Comparison of ENCODE assay signal across 18 cellular contexts in the genomic region with DNA sequence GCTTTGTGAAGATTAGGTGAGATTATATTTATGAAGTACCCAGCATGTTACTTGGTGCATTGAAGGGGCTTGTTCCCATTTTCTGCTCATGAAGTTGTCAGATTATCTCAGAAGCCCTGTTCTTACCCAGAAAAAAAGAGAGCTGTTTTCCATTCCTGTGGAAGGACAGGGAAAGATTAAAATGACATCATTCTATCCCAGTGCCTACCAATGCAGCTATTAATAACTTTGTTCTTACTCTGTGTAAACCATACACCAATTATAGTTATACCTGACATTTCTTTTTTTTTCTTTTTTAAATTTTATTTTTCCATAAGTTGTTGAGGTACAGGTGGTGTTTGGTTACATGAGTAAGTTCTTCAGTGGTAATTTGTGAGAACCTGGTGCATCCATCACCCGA. TPM values are rescaled to one million over a fixed set of nuclear protein-coding genes. Genes with fewer than 3 reads are reported as not detected.
DNase-seq lines count a peak whose midpoint lies in the region; ATAC-seq and TF ChIP-seq lines count a peak whose summit lies in the region.
"Had no signal": no experiment of that assay in that cellular context is flagged by ENCODE, and none has a peak within 500 bp of the region (broad histone marks: within the 10 kb centered on the region; RNA-seq: fewer than 3 reads in every experiment).

No MANE protein-coding gene starts in this region.

- H3K79me2 ChIP-seq in PC-9 (ENCODE audit: low read depth): peaks cover 53% of the 10 kb centered on the region

- no TSS peak for BruUV-seq in PC-9 (replicated peaks; lab: Mats Ljungman, UMichigan)

- H3K4me1 ChIP-seq in PC-9 (replicated peaks; ENCODE audit: insufficient read depth): peaks cover 28% of the 10 kb centered on the region
- peaks cover 22% of the 10 kb centered on the region for H3K4me1 ChIP-seq in lower lobe of right lung
- H3K4me1 ChIP-seq in left lung: peaks cover 0 to 17% of the 10 kb centered on the region in 2 donors
- no peaks in the 10 kb centered on the region for H3K4me1 ChIP-seq in uterus
- H3K4me1 ChIP-seq: SJSA1 had no signal

- no peak for TF ChIP-seq POLR2A in uterus (IDR thresholded peaks at IDR 0.05)

- intact Hi-C loops in PC-9 (cut with micrococcal nuclease; ENCODE audit: unreplicated experiment): no loop called here
- intact Hi-C loops in dorsolateral prefrontal cortex (cut with DNase I): no loop called here
- intact Hi-C loops in lower lobe of right lung (cut with DNase I): no loop called here
- intact Hi-C loops in left lung (cut with DNase I): no loop called here
- intact Hi-C loops in uterus (cut with DNase I; ENCODE audit: low total_unique reads): no loop called here

- no peak overlapping the region for H2AFZ ChIP-seq in PC-9

- POLR2A ChIA-PET in PC-9 (lab: Charles Lee; ENCODE audit: unreplicated experiment): no interaction called here

- no peak for ATAC-seq in lower lobe of right lung
- ATAC-seq in left lung: no peak
- ATAC-seq: activated CD4-positive, alpha-beta T cell treated with anti-CD3 and anti-CD28 coated beads for 36 hours had no signal

- CTCF ChIA-PET in PC-9 (lab: Charles Lee): no interaction called here

- no peaks in the 10 kb centered on the region for H3K9me2 ChIP-seq in PC-9 (ENCODE audit: insufficient read depth)

- peak overlapping the region; percentile 47 for H3K4me2 ChIP-seq in PC-9

- H3K27ac ChIP-seq in PC-9 (no peak overlapping the region), dorsolateral prefrontal cortex (peak overlapping the region; percentile 47 to 95 (median 87)), lower lobe of right lung (peak overlapping the region; percentile 69), temporal lobe (ENCODE audit: low read depth, low read length) (peak overlapping the region; percentile 89), left lung (peak overlapping the region in 1 of 2 donors; percentile 37), uterus (no peak overlapping the region)
- H3K27ac ChIP-seq: SJSA1 had no signal

- peaks cover 15% of the 10 kb centered on the region; the same call in 1 of the 2 replicates for H3F3A ChIP-seq in PC-9 (ENCODE audit: insufficient read depth, low read depth)

- TF ChIP-seq CTCF in PC-9 (conservative IDR thresholded peaks at IDR 0.05) (no peak), dorsolateral prefrontal cortex (IDR thresholded peaks at IDR 0.05 in 54 of 56, conservative IDR thresholded peaks at IDR 0.05 in 2 of 56; ENCODE audit: low read depth in 1 of 56, partially characterized antibody in 56 of 56) (no peak), lower lobe of right lung (IDR thresholded peaks at IDR 0.05) (no peak), left lung (IDR thresholded peaks at IDR 0.05) (no peak), uterus (IDR thresholded peaks at IDR 0.05) (no peak)

- H3K4me3 ChIP-seq in PC-9: no peak overlapping the region
- H3K4me3 ChIP-seq in dorsolateral prefrontal cortex: peak overlapping the region in 1 of 59 donors; percentile 1
- H3K4me3 ChIP-seq in lower lobe of right lung: no peak overlapping the region
- H3K4me3 ChIP-seq in left lung: no peak overlapping the region
- H3K4me3 ChIP-seq in uterus: no peak overlapping the region
- H3K4me3 ChIP-seq: mucosa of descending colon, SJSA1 had no signal

- peaks cover 36% of the 10 kb centered on the region; the same call in 1 of the 2 replicates for H3K36me3 ChIP-seq in PC-9 (ENCODE audit: low read depth)
- peaks cover 48% of the 10 kb centered on the region for H3K36me3 ChIP-seq in lower lobe of right lung
- H3K36me3 ChIP-seq in left lung: peaks cover 0 to 54% of the 10 kb centered on the region in 2 donors
- H3K36me3 ChIP-seq in uterus: no peaks in the 10 kb centered on the region

- H3K9me3 ChIP-seq in PC-9 (ENCODE audit: insufficient read depth, low read depth) (no peaks in the 10 kb centered on the region), lower lobe of right lung (no peaks in the 10 kb centered on the region), left lung (no peaks in the 10 kb centered on the region), uterus (no peaks in the 10 kb centered on the region)
- H3K9me3 ChIP-seq: mucosa of descending colon, SJSA1 had no signal

- no peaks in the 10 kb centered on the region for H3K27me3 ChIP-seq in PC-9 (ENCODE audit: insufficient read depth, low read depth)
- H3K27me3 ChIP-seq in dorsolateral prefrontal cortex: no peaks in the 10 kb centered on the region
- peaks cover 4% of the 10 kb centered on the region for H3K27me3 ChIP-seq in lower lobe of right lung (ENCODE audit: low read depth)
- peaks cover 0 to 53% of the 10 kb centered on the region in 2 donors for H3K27me3 ChIP-seq in left lung
- H3K27me3 ChIP-seq in uterus: no peaks in the 10 kb centered on the region
- H3K27me3 ChIP-seq: SJSA1 had no signal

- DNase-seq in PC-9 (no peak), dorsolateral prefrontal cortex (no peak), lower lobe of right lung (no peak), D341Med (ENCODE audit: low spot score) (no peak), left lung (no peak), uterus (no peak), occipital lobe (lab: John Stamatoyannopoulos, UW) (no peak)
- DNase-seq: activated CD4-positive, alpha-beta T cell treated with anti-CD3 and anti-CD28 coated beads for 36 hours; activated CD8-positive, alpha-beta memory T cell treated with anti-CD3 and anti-CD28 coated beads, Interleukin-2, amount 50 U/mL, for 48 hours; activated gamma-delta T cell treated with Interleukin-2 at 50 U/mL for 16 hours; HCEC 1CT; islet precursor cell; mucosa of descending colon; NCI-H1092 treated with DMSO at 0.1 percent for 48 hours; NCI-H69; T-helper 9 cell had no signal

- peaks cover 18% of the 10 kb centered on the region for H4K20me1 ChIP-seq in PC-9 (ENCODE audit: insufficient read depth)

RNA-seq across cellular contexts. Expression of gene ZNF507, which starts 18.6 kb away (rescaled TPM):
- 20.8 and 26.5 TPM in 2 replicates for total RNA-seq in PC-9 (2021)
- total RNA-seq in dorsolateral prefrontal cortex: 10 to 100 TPM; 23.3 to 42.1 (median 34.2) TPM
- 19.3 TPM for total RNA-seq in lower lobe of right lung
- total RNA-seq in temporal lobe: 26.8 TPM
- total RNA-seq in left lung: 10 to 100 TPM; 14.0 to 15.9 TPM
- total RNA-seq in uterus: 10 to 100 TPM; 10.5 to 37.4 (median 28.2) TPM
- 33.7 TPM for total RNA-seq in occipital lobe

RNA-seq across cellular contexts. Expression of gene DPY19L3, which starts 41.5 kb away (rescaled TPM):
- total RNA-seq in PC-9 (2021) (22.3 and 29.0 TPM in 2 replicates), dorsolateral prefrontal cortex (10 to 100 TPM; 22.7 to 83.2 (median 48.3) TPM), lower lobe of right lung (24.9 TPM), temporal lobe (31.2 TPM), left lung (10 to 100 TPM; 31.5 to 44.9 TPM), uterus (10 to 100 TPM; 10.2 to 58.9 (median 34.7) TPM), occipital lobe (40.4 TPM)

Comparison
In these comparisons a context has a peak if more than half of its experiments do, and no peak if none do; other contexts are left out.
1. H3K27ac ChIP-seq: peak in dorsolateral prefrontal cortex (59 of 59), lower lobe of right lung (single experiment) and temporal lobe (single experiment); none in PC-9 (single experiment) and uterus (0 of 2).